ENCODE assay signal across 21 cellular contexts in the genomic region with DNA sequence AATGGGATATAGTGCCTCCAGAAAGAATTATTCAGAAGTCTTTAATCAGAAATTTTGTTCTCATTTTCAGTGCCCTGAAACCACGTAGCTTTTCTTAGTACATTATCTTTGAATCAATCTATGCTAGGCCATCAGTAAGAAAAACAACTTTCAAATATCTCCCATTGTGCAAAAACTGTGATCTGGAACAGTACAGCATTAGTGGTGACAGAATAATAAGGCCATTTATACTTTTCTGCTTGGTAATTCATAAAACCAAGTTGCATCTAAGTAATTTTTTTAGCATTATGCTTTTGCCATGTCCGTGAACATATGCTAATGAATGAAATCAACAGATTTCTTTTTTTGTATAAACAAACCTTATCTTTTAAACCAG. TPM values are rescaled to one million over a fixed set of nuclear protein-coding genes. Genes with fewer than 3 reads are reported as not detected.
"Had no signal": no experiment of that assay in that cellular context is flagged by ENCODE, and none has a peak within 500 bp of the region (broad histone marks: within the 10 kb centered on the region; RNA-seq: fewer than 3 reads in every experiment).

No MANE protein-coding gene starts in this region.

- H3K27ac Mint-ChIP-seq: activated CD8-positive, alpha-beta T cell treated with anti-CD3 and anti-CD28 coated beads, Interleukin-2, amount 10 ng/mL, durations not matched to agents 7 days and 5 days; activated T-helper 1 cell treated with anti-CD3 and anti-CD28 coated beads, Interleukin-12 subunit alpha, Interleukin-12 subunit beta, Interleukin-2, Interleukin-4 antibody, amounts not matched to agents 30 ng/mL and 10 ng/mL and 1 ng/mL, durations not matched to agents 14 hours and 24 hours and 36 hours; memory B cell; natural killer cell treated with Interleukin-12 subunit alpha and Interleukin-12 subunit beta and Interleukin-15 and Interleukin-18, amount 100 ng/mL, for 72 hours; stimulated activated effector memory CD8-positive, alpha-beta T cell treated with anti-CD3 and anti-CD28 coated beads, Interleukin-12 subunit alpha, Interleukin-12 subunit beta, amount 100 ng/mL, for 72 hours; stimulated activated naive CD8-positive, alpha-beta T cell treated with anti-CD3 and anti-CD28 coated beads, Interleukin-15, amount 100 ng/mL, for 72 hours had no signal

- H3K4me3 ChIP-seq: colonic mucosa, ovary, psoas muscle, skin epidermis had no signal

- H3K27ac ChIP-seq: brain microvascular endothelial cell, colonic mucosa, neutrophil, ovary, psoas muscle had no signal

- H3K36me3 Mint-ChIP-seq: activated naive CD4-positive, alpha-beta T cell treated with anti-CD3 and anti-CD28 coated beads, Interleukin-2, amount 50 U/mL, for 72 hours; memory B cell; stimulated activated effector memory CD8-positive, alpha-beta T cell treated with anti-CD3 and anti-CD28 coated beads, Interleukin-12 subunit alpha, Interleukin-12 subunit beta, amount 100 ng/mL, for 72 hours had no signal

- H3K4me1 ChIP-seq: colonic mucosa, psoas muscle had no signal

- H3K4me1 Mint-ChIP-seq: memory B cell; stimulated activated effector memory CD8-positive, alpha-beta T cell treated with anti-CD3 and anti-CD28 coated beads, Interleukin-12 subunit alpha, Interleukin-12 subunit beta, amount 100 ng/mL, for 72 hours; stimulated activated naive CD8-positive, alpha-beta T cell treated with anti-CD3 and anti-CD28 coated beads, Interleukin-15, amount 100 ng/mL, for 72 hours had no signal

- H3K9me3 ChIP-seq: colonic mucosa, neutrophil, ovary, psoas muscle had no signal

- H3K27me3 ChIP-seq: brain microvascular endothelial cell, colonic mucosa, neutrophil, ovary had no signal

- DNase-seq: activated CD4-positive, alpha-beta T cell treated with anti-CD3 and anti-CD28 coated beads for 1 hour; activated CD4-positive, alpha-beta T cell treated with anti-CD3 and anti-CD28 coated beads, Interleukin-2, amount 50 U/mL, for 1 hour; activated CD8-positive, alpha-beta T cell treated with anti-CD3 and anti-CD28 coated beads, Interleukin-2, amount 10 ng/mL, durations not matched to agents 7 days and 5 days; brain microvascular endothelial cell; colonic mucosa; kidney; ovary; psoas muscle; stimulated activated CD4-positive, alpha-beta T cell treated with anti-CD3 and anti-CD28 coated beads, Interleukin-2, amount 100 ng/mL, for 24 hours; stimulated activated naive CD8-positive, alpha-beta T cell treated with anti-CD3 and anti-CD28 coated beads, Interleukin-15, amount 100 ng/mL, for 72 hours; T-helper 9 cell; trophoblast cell had no signal

- H3K27me3 Mint-ChIP-seq: memory B cell; natural killer cell treated with Interleukin-12 subunit alpha and Interleukin-12 subunit beta and Interleukin-15 and Interleukin-18, amount 100 ng/mL, for 72 hours; stimulated activated naive CD8-positive, alpha-beta T cell treated with anti-CD3 and anti-CD28 coated beads, Interleukin-15, amount 100 ng/mL, for 72 hours had no signal

- H3K4me3 Mint-ChIP-seq: activated CD8-positive, alpha-beta T cell treated with anti-CD3 and anti-CD28 coated beads, Interleukin-2, amount 10 ng/mL, durations not matched to agents 7 days and 5 days; activated T-helper 1 cell treated with anti-CD3 and anti-CD28 coated beads, Interleukin-12 subunit alpha, Interleukin-12 subunit beta, Interleukin-2, Interleukin-4 antibody, amounts not matched to agents 30 ng/mL and 10 ng/mL and 1 ng/mL, durations not matched to agents 14 hours and 24 hours and 36 hours; memory B cell; natural killer cell treated with Interleukin-12 subunit alpha and Interleukin-12 subunit beta and Interleukin-15 and Interleukin-18, amount 100 ng/mL, for 72 hours; stimulated activated effector memory CD8-positive, alpha-beta T cell treated with anti-CD3 and anti-CD28 coated beads, Interleukin-12 subunit alpha, Interleukin-12 subunit beta, amount 100 ng/mL, for 72 hours; stimulated activated naive CD8-positive, alpha-beta T cell treated with anti-CD3 and anti-CD28 coated beads, Interleukin-15, amount 100 ng/mL, for 72 hours had no signal

- H3K36me3 ChIP-seq: brain microvascular endothelial cell, colonic mucosa, neutrophil, ovary had no signal

- ATAC-seq: activated CD8-positive, alpha-beta T cell treated with anti-CD3 and anti-CD28 coated beads, Interleukin-2, amount 10 ng/mL, durations not matched to agents 7 days and 5 days; activated naive CD4-positive, alpha-beta T cell treated with anti-CD3 and anti-CD28 coated beads, Interleukin-2, amount 50 U/mL, for 72 hours; left lobe of liver; natural killer cell treated with Interleukin-12 subunit alpha and Interleukin-12 subunit beta and Interleukin-15 and Interleukin-18, amount 100 ng/mL, for 72 hours; psoas muscle; stimulated activated effector memory CD8-positive, alpha-beta T cell treated with anti-CD3 and anti-CD28 coated beads, Interleukin-12 subunit alpha, Interleukin-12 subunit beta, amount 100 ng/mL, for 72 hours; stimulated activated naive CD8-positive, alpha-beta T cell treated with anti-CD3 and anti-CD28 coated beads, Interleukin-15, amount 100 ng/mL, for 72 hours had no signal

RNA-seq across cellular contexts. Expression of gene ZNF385D, which starts 35.4 kb away (rescaled TPM):
- total RNA-seq: activated CD8-positive, alpha-beta T cell treated with anti-CD3 and anti-CD28 coated beads, Interleukin-2, amount 10 ng/mL, durations not matched to agents 7 days and 5 days; activated naive CD4-positive, alpha-beta T cell treated with anti-CD3 and anti-CD28 coated beads, Interleukin-2, amount 50 U/mL, for 72 hours; activated T-helper 1 cell treated with anti-CD3 and anti-CD28 coated beads, Interleukin-12 subunit alpha, Interleukin-12 subunit beta, Interleukin-2, Interleukin-4 antibody, amounts not matched to agents 30 ng/mL and 10 ng/mL and 1 ng/mL, durations not matched to agents 14 hours and 24 hours and 36 hours; natural killer cell treated with Interleukin-12 subunit alpha and Interleukin-12 subunit beta and Interleukin-15 and Interleukin-18, amount 100 ng/mL, for 72 hours; T-helper 1 cell treated with Interleukin-12 subunit alpha and Interleukin-12 subunit beta and Interleukin-4 antibody, amounts not matched to agents 30 ng/mL and 1 ng/mL, for 36 hours had no signal
